ENCODE assay signal across 17 cellular contexts in the genomic region with DNA sequence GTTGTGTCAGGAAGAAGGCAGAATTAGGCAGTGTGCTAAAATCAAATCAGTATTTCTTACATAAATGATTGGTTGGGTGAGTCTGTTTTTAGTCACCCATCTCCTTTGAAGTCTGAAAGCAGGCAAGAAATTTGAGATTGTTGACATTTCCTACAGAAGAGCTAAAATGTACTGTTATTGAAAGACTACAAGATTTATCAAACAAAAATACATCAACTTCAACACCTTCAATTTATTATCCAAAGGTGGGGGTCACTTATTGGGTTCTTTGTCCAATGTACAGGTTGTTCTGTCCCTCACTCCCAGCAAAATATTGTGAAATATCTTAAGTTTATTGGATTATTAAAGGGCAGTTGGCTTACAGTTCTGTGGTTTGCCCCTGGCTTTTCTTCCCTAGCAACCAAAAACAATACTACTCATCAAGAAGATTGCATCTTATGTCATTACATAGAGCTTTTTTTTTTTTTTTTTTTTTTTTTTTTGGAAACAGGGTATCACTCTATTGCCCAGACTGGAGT. TPM values are rescaled to one million over a fixed set of nuclear protein-coding genes. Genes with fewer than 3 reads are reported as not detected.
A peak's percentile ranks its signal among the peaks of the same experiment; 100 is the strongest.
DNase-seq lines count a peak whose midpoint lies in the region; ATAC-seq, FAIRE-seq and TF ChIP-seq lines count a peak whose summit lies in the region.
"Had no signal": no experiment of that assay in that cellular context is flagged by ENCODE, and none has a peak within 500 bp of the region (broad histone marks: within the 10 kb centered on the region; RNA-seq: fewer than 3 reads in every experiment).

No MANE protein-coding gene starts in this region.

- intact Hi-C loops in lower lobe of right lung (cut with DNase I), result no loop called here

- H3K27me3 ChIP-seq in bronchial epithelial cell (ENCODE audit: control insufficient read depth, insufficient read depth, low read length) (no peaks in the 10 kb centered on the region), lower lobe of right lung (ENCODE audit: low read depth) (peaks cover 6% of the 10 kb centered on the region)
- H3K27me3 ChIP-seq in CD8-positive, alpha-beta memory T cell (ENCODE audit: insufficient read depth, low read length, poor library complexity, severe bottlenecking), result no peaks in the 10 kb centered on the region
- H3K27me3 ChIP-seq: heart left ventricle had no signal

- H3K4me1 Mint-ChIP-seq in CD8-positive, alpha-beta memory T cell, result no peaks in the 10 kb centered on the region
- H3K4me1 Mint-ChIP-seq: activated naive CD8-positive, alpha-beta T cell treated with anti-CD3 and anti-CD28 coated beads, Interleukin-2, amount 10 ng/mL, durations not matched to agents 7 days and 5 days; H9 had no signal

- H3K4me3 ChIP-seq in bronchial epithelial cell (ENCODE audit: low read depth, low read length) (no peak overlapping the region), lower lobe of right lung (no peak overlapping the region)
- H3K4me3 ChIP-seq in CD8-positive, alpha-beta memory T cell (ENCODE audit: low read length), result no peak overlapping the region
- H3K4me3 ChIP-seq: heart left ventricle, SJCRH30 had no signal

- no peaks in the 10 kb centered on the region for H3K9me3 ChIP-seq in lower lobe of right lung
- H3K9me3 ChIP-seq in CD8-positive, alpha-beta memory T cell (ENCODE audit: low read length), result no peaks in the 10 kb centered on the region
- H3K9me3 ChIP-seq: heart left ventricle, SJCRH30 had no signal

- FAIRE-seq in bronchial epithelial cell (lab: Jason Lieb, UNC), result no peak
- no peak for FAIRE-seq in frontal cortex (lab: Jason Lieb, UNC)
- FAIRE-seq: GM12892 had no signal

- no peaks in the 10 kb centered on the region for H3K4me1 ChIP-seq in lower lobe of right lung
- no peaks in the 10 kb centered on the region for H3K4me1 ChIP-seq in CD8-positive, alpha-beta memory T cell (ENCODE audit: insufficient read depth, low read length)
- H3K4me1 ChIP-seq: heart left ventricle, SJCRH30 had no signal

- DNase-seq in Caki2 (ENCODE audit: low read depth), result peak; percentile 29
- peak; percentile 26 for DNase-seq in OCI-M1 (lab: John Stamatoyannopoulos, UW)
- DNase-seq in bronchial epithelial cell (ENCODE audit: low read depth), result peak; percentile 81
- DNase-seq in lower lobe of right lung, result no peak
- DNase-seq in CD8-positive, alpha-beta memory T cell, result no peak
- DNase-seq in frontal cortex (ENCODE audit: low spot score in 2 of 2), result no peak
- DNase-seq in NCI-H187 (lab: John Stamatoyannopoulos, UW), result no peak
- DNase-seq: activated CD4-positive, alpha-beta T cell treated with anti-CD3 and anti-CD28 coated beads, Interleukin-2, amount 50 U/mL, for 1 hour; activated naive CD8-positive, alpha-beta T cell treated with anti-CD3 and anti-CD28 coated beads, Interleukin-2, amount 10 ng/mL, durations not matched to agents 7 days and 5 days; cerebellar nuclear complex; H9; heart left ventricle; NCI-H1092; SJCRH30; stimulated activated naive CD4-positive, alpha-beta T cell had no signal

- CTCF ChIA-PET in CD8-positive, alpha-beta memory T cell (lab: Charles Lee), result no interaction called here

- in situ Hi-C loops in Caki2 (cut with HindIII; ENCODE audit: low pct_unique_long_range_greater_than_20kb, low sequenced_read_pairs), result no loop called here

- peak; percentile 51 to 69 for ATAC-seq in lower lobe of right lung
- no peak for ATAC-seq in activated CD4-positive, CD25-positive, alpha-beta regulatory T cell treated with anti-CD3 and anti-CD28 coated beads, Interleukin-2, amount 50 U/mL, for 24 hours
- ATAC-seq: heart left ventricle had no signal

- no peak overlapping the region for H3K4me3 Mint-ChIP-seq in CD8-positive, alpha-beta memory T cell
- H3K4me3 Mint-ChIP-seq: activated naive CD8-positive, alpha-beta T cell treated with anti-CD3 and anti-CD28 coated beads, Interleukin-2, amount 10 ng/mL, durations not matched to agents 7 days and 5 days; H9 had no signal

- POLR2A ChIA-PET in CD8-positive, alpha-beta memory T cell (lab: Charles Lee), result interaction anchor here (0.6 kb wide), 1 partner anchor 139 kb away, joined by 3 read pairs; no protein-coding TSS in a partner anchor

- no peaks in the 10 kb centered on the region for H3K36me3 Mint-ChIP-seq in CD8-positive, alpha-beta memory T cell
- H3K36me3 Mint-ChIP-seq: activated naive CD8-positive, alpha-beta T cell treated with anti-CD3 and anti-CD28 coated beads, Interleukin-2, amount 10 ng/mL, durations not matched to agents 7 days and 5 days had no signal

- no peak overlapping the region for H3K27ac ChIP-seq in lower lobe of right lung
- no peak overlapping the region for H3K27ac ChIP-seq in CD8-positive, alpha-beta memory T cell (ENCODE audit: low read depth, low read length)
- H3K27ac ChIP-seq: heart left ventricle, SJCRH30 had no signal

- no peak overlapping the region for H3K27ac Mint-ChIP-seq in CD8-positive, alpha-beta memory T cell
- H3K27ac Mint-ChIP-seq: activated naive CD8-positive, alpha-beta T cell treated with anti-CD3 and anti-CD28 coated beads, Interleukin-2, amount 10 ng/mL, durations not matched to agents 7 days and 5 days; H9 had no signal

- H3K9me3 Mint-ChIP-seq in CD8-positive, alpha-beta memory T cell, result peaks cover 0 to 2% (median 1%) of the 10 kb centered on the region in 5 donors
- H3K9me3 Mint-ChIP-seq: activated naive CD8-positive, alpha-beta T cell treated with anti-CD3 and anti-CD28 coated beads, Interleukin-2, amount 10 ng/mL, durations not matched to agents 7 days and 5 days; H9 had no signal

- H3K36me3 ChIP-seq in bronchial epithelial cell (ENCODE audit: control insufficient read depth, insufficient read depth, low read length), result no peaks in the 10 kb centered on the region
- H3K36me3 ChIP-seq in lower lobe of right lung, result no peaks in the 10 kb centered on the region
- no peaks in the 10 kb centered on the region for H3K36me3 ChIP-seq in CD8-positive, alpha-beta memory T cell (ENCODE audit: insufficient read depth, low read length)
- H3K36me3 ChIP-seq: heart left ventricle, SJCRH30 had no signal

- H3K27me3 Mint-ChIP-seq in CD8-positive, alpha-beta memory T cell, result peaks cover 0 to 6% of the 10 kb centered on the region in 2 donors

- TF ChIP-seq CTCF in bronchial epithelial cell (IDR thresholded peaks at IDR 0.05; ENCODE audit: insufficient read depth, low read length, severe bottlenecking) (no peak), lower lobe of right lung (IDR thresholded peaks at IDR 0.05) (no peak)

RNA-seq across cellular contexts. Expression of a gene that starts 20.6 kb away (rescaled TPM):
- total RNA-seq in Caki2 (2014; rRNA removed; shearing (Covaris generic); ENCODE audit: low replicate concordance), result 9.6 and 12.9 TPM in 2 replicates
- 53.9 and 74.5 TPM in 2 replicates for total RNA-seq in bronchial epithelial cell
- total RNA-seq in lower lobe of right lung, result 3.0 TPM
- under 1 TPM; 0.15 to 0.40 TPM for total RNA-seq in CD8-positive, alpha-beta memory T cell
- polyA plus RNA-seq in CD8-positive, alpha-beta memory T cell, result 0.17 TPM
- total RNA-seq in frontal cortex, result 7.3 TPM

Comparison
In these comparisons a context has a peak if more than half of its experiments do, and no peak if none do; other contexts are left out.
1. DNase-seq: peak in Caki2 (single experiment), OCI-M1 (single experiment) and bronchial epithelial cell (single experiment); none in lower lobe of right lung (single experiment), CD8-positive, alpha-beta memory T cell (0 of 5), frontal cortex (0 of 2) and NCI-H187 (0 of 2).
2. ATAC-seq: peak in lower lobe of right lung (2 of 2); none in activated CD4-positive, CD25-positive, alpha-beta regulatory T cell treated with anti-CD3 and anti-CD28 coated beads, Interleukin-2, amount 50 U/mL, for 24 hours (0 of 2).